8 cellular contexts compared by ENCODE assay signal in genomic region chr4:38889143-38889542, GRCh38. TPM values are rescaled to one million over a fixed set of nuclear protein-coding genes. Genes with fewer than 3 reads are reported as not detected.
DNase-seq lines count a peak whose midpoint lies in the region; ATAC-seq, FAIRE-seq and TF ChIP-seq lines count a peak whose summit lies in the region.

No MANE protein-coding gene starts in this region.

- H3K9ac ChIP-seq in keratinocyte (ENCODE audit: control insufficient read depth, extremely low read depth, insufficient read depth, low read length): peak overlapping the region; percentile 9

- H3K79me2 ChIP-seq in keratinocyte (ENCODE audit: control insufficient read depth, insufficient read depth, low read length) (no peaks in the 10 kb centered on the region), OCI-LY7 (ENCODE audit: insufficient read depth, low read depth, low read length) (no peaks in the 10 kb centered on the region)

- peaks cover 15% of the 10 kb centered on the region for H3K4me1 Mint-ChIP-seq in activated T-helper 17 cell treated with anti-CD3 and anti-CD28 coated beads, Interleukin-2, amount 50 U/mL, for 72 hours

- peak overlapping the region; percentile 73 for H3K4me3 Mint-ChIP-seq in activated T-helper 17 cell treated with anti-CD3 and anti-CD28 coated beads, Interleukin-2, amount 50 U/mL, for 72 hours

- DNase-seq in ACHN: peak; percentile 33
- DNase-seq in H4 (ENCODE audit: low spot score): peak; percentile 63
- DNase-seq in keratinocyte (ENCODE audit: low read depth, low spot score): peak; percentile 55
- DNase-seq in NCI-H1930 (lab: John Stamatoyannopoulos, UW): no peak
- no peak for DNase-seq in OCI-LY7 (ENCODE audit: low spot score)

- FAIRE-seq in keratinocyte (lab: Jason Lieb, UNC): peak; percentile 58

- no peaks in the 10 kb centered on the region for H3K27me3 ChIP-seq in keratinocyte (ENCODE audit: control insufficient read depth, extremely low read depth, insufficient read depth, low read length)

- H3K4me1 ChIP-seq in keratinocyte (ENCODE audit: control insufficient read depth, extremely low read depth, insufficient read depth, low read length): peaks cover 20% of the 10 kb centered on the region
- H3K4me1 ChIP-seq in OCI-LY7 (ENCODE audit: insufficient read depth, low read length, poor library complexity, severe bottlenecking): no peaks in the 10 kb centered on the region

- POLR2A ChIA-PET in OCI-LY7 (lab: Charles Lee): interaction anchor here (0.7 to 2.6 kb wide), 8 partner anchors 8 to 539 kb away, joined by 3 to 13 read pairs (median 4); no protein-coding TSS in a partner anchor

- H3K9me1 ChIP-seq in keratinocyte (ENCODE audit: control insufficient read depth, extremely low read depth, insufficient read depth, low read length): no peaks in the 10 kb centered on the region

- intact Hi-C loops in OCI-LY7 (cut with micrococcal nuclease; ENCODE audit: unreplicated experiment): no loop called here

- dilution Hi-C loops in keratinocyte (cut with MboI; ENCODE audit: extremely low pct_ligation_motif_present, low sequenced_read_pairs): no loop called here

- no peaks in the 10 kb centered on the region for H3K9me2 ChIP-seq in OCI-LY7 (ENCODE audit: insufficient read depth, low read length)

- peak overlapping the region; percentile 93 for H3K27ac Mint-ChIP-seq in activated T-helper 17 cell treated with anti-CD3 and anti-CD28 coated beads, Interleukin-2, amount 50 U/mL, for 72 hours

- no peaks in the 10 kb centered on the region for H3K9me3 Mint-ChIP-seq in activated T-helper 17 cell treated with anti-CD3 and anti-CD28 coated beads, Interleukin-2, amount 50 U/mL, for 72 hours

- in situ Hi-C loops in ACHN (cut with HindIII; ENCODE audit: low pct_ligation_motif_present, low pct_unique_long_range_greater_than_20kb, low sequenced_read_pairs): no loop called here

- no peaks in the 10 kb centered on the region for H3K27me3 Mint-ChIP-seq in activated T-helper 17 cell treated with anti-CD3 and anti-CD28 coated beads, Interleukin-2, amount 50 U/mL, for 72 hours

- TF ChIP-seq CTCF in keratinocyte (optimal IDR thresholded peaks at IDR 0.05 in 1 of 3, IDR thresholded peaks at IDR 0.05 in 1 of 3, conservative IDR thresholded peaks at IDR 0.05 in 1 of 3; ENCODE audit: extremely low read depth in 1 of 3, insufficient read depth in 2 of 3, low read length in 3 of 3) (no peak), OCI-LY7 (conservative IDR thresholded peaks at IDR 0.05; ENCODE audit: low read length) (no peak)

- H4K20me1 ChIP-seq in keratinocyte (ENCODE audit: control insufficient read depth, extremely low read depth, insufficient read depth, low read length) (no peaks in the 10 kb centered on the region), OCI-LY7 (ENCODE audit: insufficient read depth, low read length) (no peaks in the 10 kb centered on the region)

- H3K27ac ChIP-seq in keratinocyte (ENCODE audit: control insufficient read depth, insufficient read depth, low read length) (peak overlapping the region; percentile 45), OCI-LY7 (ENCODE audit: low read depth, low read length, poor library complexity, severe bottlenecking) (no peak overlapping the region)

- H2AFZ ChIP-seq in keratinocyte (ENCODE audit: control insufficient read depth, low read length) (no peak overlapping the region), OCI-LY7 (ENCODE audit: low read length) (no peak overlapping the region)

- H3K4me3 ChIP-seq in keratinocyte (ENCODE audit: control insufficient read depth in 2 of 3, extremely low read depth in 1 of 3, insufficient read depth in 2 of 3, low read depth in 1 of 3, low read length in 3 of 3) (no peak overlapping the region), OCI-LY7 (ENCODE audit: low read depth, low read length, poor library complexity, severe bottlenecking) (no peak overlapping the region)

- H3K36me3 ChIP-seq in keratinocyte (ENCODE audit: control insufficient read depth in 2 of 2, extremely low read depth in 1 of 2, insufficient read depth in 2 of 2, low read length in 2 of 2) (peaks cover 0 to 6% of the 10 kb centered on the region in 2 experiments), OCI-LY7 (ENCODE audit: insufficient read depth, low read length) (no peaks in the 10 kb centered on the region)

- H3K4me2 ChIP-seq in keratinocyte (ENCODE audit: control insufficient read depth, extremely low read depth, insufficient read depth, low read depth, low read length) (peak overlapping the region; percentile 58), OCI-LY7 (ENCODE audit: low read length) (no peak overlapping the region)

- H3K9me3 ChIP-seq in keratinocyte (ENCODE audit: control insufficient read depth, low read depth, low read length): no peaks in the 10 kb centered on the region
- no peaks in the 10 kb centered on the region for H3K9me3 ChIP-seq in OCI-LY7 (ENCODE audit: low read length)

- no TSS peak for BruUV-seq in OCI-LY7 (replicated peaks; lab: Mats Ljungman, UMichigan)

- ATAC-seq in activated T-helper 17 cell treated with anti-CD3 and anti-CD28 coated beads, Interleukin-2, amount 50 U/mL, for 72 hours (replicated peaks): peak; percentile 85
- ATAC-seq in GM18873 (IDR thresholded peaks at IDR 0.05; ENCODE audit: low FRiP score, unreplicated experiment): no peak
- no peak for ATAC-seq in HG03097 (IDR thresholded peaks at IDR 0.05; ENCODE audit: low FRiP score, unreplicated experiment)

- peaks cover 6% of the 10 kb centered on the region for H3K36me3 Mint-ChIP-seq in activated T-helper 17 cell treated with anti-CD3 and anti-CD28 coated beads, Interleukin-2, amount 50 U/mL, for 72 hours (ENCODE audit: low read depth)

- CTCF ChIA-PET in OCI-LY7 (lab: Charles Lee; ENCODE audit: unreplicated experiment): interaction anchor here (0.6 kb wide), 1 partner anchor 12 kb away, joined by 3 read pairs; no protein-coding TSS in a partner anchor

RNA-seq across cellular contexts. Expression of gene FAM114A1, which starts 21.5 kb away (rescaled TPM):
- total RNA-seq in H4 (2014; rRNA removed; shearing (Covaris generic)): 89.3 and 118 TPM in 2 replicates
- 1 to 10 TPM in 1 of 2 donors, under 1 TPM in 1; 0.35 to 1.5 TPM for total RNA-seq in activated T-helper 17 cell treated with anti-CD3 and anti-CD28 coated beads, Interleukin-2, amount 50 U/mL, for 72 hours
- 39.8 to 79.4 TPM (median 47.2 TPM) in 3 replicates for polyA plus RNA-seq in keratinocyte
- 17.7 TPM for polyA plus RNA-seq in keratinocyte (2011; ENCODE audit: low read depth)
- 41.9 and 46.0 TPM in 2 replicates for polyA plus RNA-seq in keratinocyte (2011; cell fraction: cytosol; rRNA removed)
- 43.8 and 52.1 TPM in 2 replicates for polyA plus RNA-seq in keratinocyte (2011; cell fraction: nucleus; rRNA removed)
- 10.6 and 56.2 TPM in 2 replicates for polyA plus RNA-seq in keratinocyte (2012; ENCODE audit: low replicate concordance)
- 53.8 to 82.0 TPM (median 54.3 TPM) in 3 replicates for polyA minus RNA-seq in keratinocyte
- polyA minus RNA-seq in keratinocyte (2011; cell fraction: cytosol; rRNA and poly(A)+ RNA removed): 55.2 TPM
- 43.2 and 72.9 TPM in 2 replicates for polyA minus RNA-seq in keratinocyte (2011; cell fraction: nucleus; rRNA and poly(A)+ RNA removed)
- not detected in 2 replicates for total RNA-seq in OCI-LY7 (2014; rRNA removed; shearing (Covaris generic))
- total RNA-seq in OCI-LY7 (2022): not detected in 2 replicates

RNA-seq across cellular contexts. Expression of gene TLR6, which starts 32.5 kb away (rescaled TPM):
- 9.9 and 15.8 TPM in 2 replicates for total RNA-seq in H4 (2014; rRNA removed; shearing (Covaris generic))
- 1 to 10 TPM; 2.7 to 3.0 TPM for total RNA-seq in activated T-helper 17 cell treated with anti-CD3 and anti-CD28 coated beads, Interleukin-2, amount 50 U/mL, for 72 hours
- polyA plus RNA-seq in keratinocyte: 0.88 to 1.4 TPM (median 1.3 TPM) in 3 replicates
- 0.16 TPM for polyA plus RNA-seq in keratinocyte (2011; ENCODE audit: low read depth)
- polyA plus RNA-seq in keratinocyte (2011; cell fraction: cytosol; rRNA removed): 0.39 and 1.9 TPM in 2 replicates
- 2.4 and 2.7 TPM in 2 replicates for polyA plus RNA-seq in keratinocyte (2011; cell fraction: nucleus; rRNA removed)
- 0.51 and 0.70 TPM in 2 replicates for polyA plus RNA-seq in keratinocyte (2012; ENCODE audit: low replicate concordance)
- 0.26 to 3.4 TPM (median 2.5 TPM) in 3 replicates for polyA minus RNA-seq in keratinocyte
- polyA minus RNA-seq in keratinocyte (2011; cell fraction: cytosol; rRNA and poly(A)+ RNA removed): 0.96 TPM
- polyA minus RNA-seq in keratinocyte (2011; cell fraction: nucleus; rRNA and poly(A)+ RNA removed): 2.5 and 6.0 TPM in 2 replicates
- 1.5 TPM in 2 replicates for total RNA-seq in OCI-LY7 (2014; rRNA removed; shearing (Covaris generic))
- 7.1 and 9.2 TPM in 2 replicates for total RNA-seq in OCI-LY7 (2022)

Comparison
In these comparisons a context has a peak if more than half of its experiments do, and no peak if none do; other contexts are left out.
1. DNase-seq: peak in ACHN (single experiment), H4 (single experiment) and keratinocyte (single experiment); none in NCI-H1930 (0 of 2) and OCI-LY7 (single experiment).
2. RNA of gene FAM114A1, which starts 21.5 kb away (total RNA-seq): 89.3 to 118 TPM in H4; 0.35 to 1.5 TPM in activated T-helper 17 cell treated with anti-CD3 and anti-CD28 coated beads, Interleukin-2, amount 50 U/mL, for 72 hours and not detected in OCI-LY7; every median in the first group is over 10 times any median in the second.